1 cellular context compared by ENCODE assay signal in the genomic region with DNA sequence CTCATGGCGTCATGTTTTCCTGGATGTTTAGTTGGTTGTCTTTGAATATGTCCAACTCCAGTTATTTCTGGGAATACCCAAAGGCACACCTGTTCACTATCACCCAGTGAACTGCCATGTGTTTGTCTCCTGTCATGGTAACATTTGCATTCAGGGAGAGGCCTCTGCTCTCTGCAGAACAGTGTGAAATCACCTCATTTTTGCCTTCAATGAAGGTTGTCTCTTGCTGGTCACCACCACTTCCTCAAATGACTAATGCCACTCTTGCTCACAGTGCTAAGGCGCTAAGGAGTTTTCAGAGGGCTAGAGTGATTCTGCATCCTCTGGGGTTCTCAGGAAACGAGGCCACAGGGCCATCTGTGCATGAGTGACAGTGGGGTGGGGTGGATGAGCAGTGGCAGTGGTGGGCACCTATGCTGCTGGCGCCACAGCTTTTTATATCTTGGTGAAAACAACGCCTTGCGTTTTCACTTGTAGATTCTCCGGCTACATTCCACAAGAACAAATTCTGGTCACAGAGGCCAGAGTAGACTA.
TF ChIP-seq lines count a peak whose summit lies in the region.

No MANE protein-coding gene starts in this region.

TF ChIP-seq in GM23338, 12 proteins besides CTCF, POLR2A, EP300 and RAD21 (continued from another document):
- TF ChIP-seq STAT1 (IDR thresholded peaks at IDR 0.05; ENCODE audit: unreplicated experiment), result no peak
TF ChIP-seq in GM23338: peak in this region for 0.
